In the genomic region with DNA sequence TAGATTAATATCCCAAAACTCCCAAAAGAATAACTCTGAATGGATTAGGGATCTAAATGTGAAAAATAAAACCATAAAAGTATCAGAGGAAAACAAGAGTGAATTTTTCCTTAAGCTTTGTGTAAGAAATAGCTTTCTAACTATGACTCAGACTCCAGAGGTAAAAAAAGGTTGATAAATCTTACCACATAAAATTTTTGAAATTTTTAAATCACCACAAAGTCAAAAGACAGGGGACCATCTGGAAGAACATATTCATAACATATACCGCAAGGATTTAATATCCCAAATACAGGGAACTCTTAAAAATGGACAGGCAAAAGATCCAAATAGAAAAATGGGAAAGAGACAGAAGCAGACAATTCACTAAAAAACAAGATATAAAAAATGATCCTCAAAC, we compare ENCODE assay signal across 13 cellular contexts.
DNase-seq lines count a peak whose midpoint lies in the region; TF ChIP-seq lines count a peak whose summit lies in the region.
"Had no signal": no experiment of that assay in that cellular context is flagged by ENCODE, and none has a peak within 500 bp of the region (broad histone marks: within the 10 kb centered on the region; RNA-seq: fewer than 3 reads in every experiment).

No MANE protein-coding gene starts in this region.

- TF ChIP-seq CTCF in fibroblast of lung (conservative IDR thresholded peaks at IDR 0.05 in 1 of 2, IDR thresholded peaks at IDR 0.05 in 1 of 2; ENCODE audit: low read depth in 1 of 2, low read length in 2 of 2) (no peak), left ventricle myocardium inferior (IDR thresholded peaks at IDR 0.05; ENCODE audit: borderline replicate concordance) (no peak), suprapubic skin (IDR thresholded peaks at IDR 0.05) (no peak), GM10266 (IDR thresholded peaks at IDR 0.05; ENCODE audit: control insufficient read depth, insufficient read depth, low read depth, missing control alignments) (no peak)

- peaks cover 7% of the 10 kb centered on the region; the same call in 1 of the 2 replicates for H3K36me3 ChIP-seq in SJSA1
- no peaks in the 10 kb centered on the region for H3K36me3 ChIP-seq in fibroblast of lung (ENCODE audit: control insufficient read depth, insufficient read depth, low read length)
- no peaks in the 10 kb centered on the region for H3K36me3 ChIP-seq in skeletal muscle satellite cell (ENCODE audit: insufficient read depth, low read length)
- H3K36me3 ChIP-seq in left ventricle myocardium inferior: no peaks in the 10 kb centered on the region
- H3K36me3 ChIP-seq in suprapubic skin: no peaks in the 10 kb centered on the region
- H3K36me3 ChIP-seq: cardiac muscle cell had no signal

- H3K4me2 ChIP-seq in fibroblast of lung (ENCODE audit: extremely low read depth, insufficient read depth, low read length) (peak overlapping the region; percentile 78), skeletal muscle satellite cell (ENCODE audit: low read length) (peak overlapping the region; percentile 67)

- H4K20me1 ChIP-seq in fibroblast of lung (ENCODE audit: control insufficient read depth, extremely low read depth, insufficient read depth, low read length): no peaks in the 10 kb centered on the region

- H3K27ac ChIP-seq in SJSA1 (peak overlapping the region; percentile 94), fibroblast of lung (ENCODE audit: insufficient read depth, low read length) (peak overlapping the region; percentile 91), left ventricle myocardium inferior (replicated peaks) (no peak overlapping the region), suprapubic skin (no peak overlapping the region)
- H3K27ac ChIP-seq: cardiac muscle cell had no signal

- TF ChIP-seq POLR2A in suprapubic skin (IDR thresholded peaks at IDR 0.05): no peak

- H3K4me1 ChIP-seq in SJSA1 (replicated peaks) (peaks cover 36% of the 10 kb centered on the region), fibroblast of lung (ENCODE audit: control insufficient read depth, extremely low read depth, insufficient read depth, low read length) (peaks cover 18% of the 10 kb centered on the region), skeletal muscle satellite cell (ENCODE audit: control insufficient read depth, insufficient read depth, low read length) (peaks cover 26% of the 10 kb centered on the region), left ventricle myocardium inferior (no peaks in the 10 kb centered on the region), suprapubic skin (no peaks in the 10 kb centered on the region)

- H3K4me3 ChIP-seq in SJSA1 (no peak overlapping the region), fibroblast of lung (replicated peaks in 1 of 4; ENCODE audit: control extremely low read depth in 1 of 4, insufficient read depth in 1 of 4, low read depth in 3 of 4, low read length in 4 of 4) (peak overlapping the region in 3 of 4 experiments; percentile 26 to 41 (median 27)), skeletal muscle satellite cell (ENCODE audit: low read length) (peak overlapping the region; percentile 35), left ventricle myocardium inferior (no peak overlapping the region), suprapubic skin (no peak overlapping the region)
- H3K4me3 ChIP-seq: cardiac muscle cell had no signal

- H3K27me3 ChIP-seq in SJSA1 (replicated peaks) (no peaks in the 10 kb centered on the region), fibroblast of lung (ENCODE audit: control insufficient read depth, insufficient read depth, low read length) (no peaks in the 10 kb centered on the region), skeletal muscle satellite cell (ENCODE audit: control insufficient read depth, insufficient read depth, low read length) (no peaks in the 10 kb centered on the region), left ventricle myocardium inferior (ENCODE audit: low read depth) (peaks cover 11% of the 10 kb centered on the region), suprapubic skin (no peaks in the 10 kb centered on the region)

- intact Hi-C loops in left ventricle myocardium inferior (cut with micrococcal nuclease): no loop called here

- 89% methylated on average over 1 of the region's 1 CpG for WGBS in suprapubic skin

- H3K9ac ChIP-seq in fibroblast of lung (ENCODE audit: insufficient read depth, low read length): no peak overlapping the region
- H3K9ac ChIP-seq in skeletal muscle satellite cell (ENCODE audit: low read depth, low read length): peak overlapping the region; percentile 61

- no peak for TF ChIP-seq EP300 in suprapubic skin (IDR thresholded peaks at IDR 0.05)

- H3K9me3 ChIP-seq in SJSA1 (replicated peaks): no peaks in the 10 kb centered on the region
- no peaks in the 10 kb centered on the region for H3K9me3 ChIP-seq in fibroblast of lung (ENCODE audit: control insufficient read depth, insufficient read depth, low read depth, low read length)
- no peaks in the 10 kb centered on the region for H3K9me3 ChIP-seq in skeletal muscle satellite cell (replicated peaks; ENCODE audit: low read length)
- no peaks in the 10 kb centered on the region for H3K9me3 ChIP-seq in left ventricle myocardium inferior (replicated peaks)
- no peaks in the 10 kb centered on the region for H3K9me3 ChIP-seq in suprapubic skin

- no peak overlapping the region for H2AFZ ChIP-seq in fibroblast of lung (ENCODE audit: low read length)

- DNase-seq in GM04503 (ENCODE audit: low read depth) (peak; percentile 38), SJSA1 (ENCODE audit: low read depth in 1 of 2, low spot score in 2 of 2) (peak in 1 of 2 experiments; percentile 64), fibroblast of lung (ENCODE audit: low read depth in 2 of 2) (peak; percentile 74 to 89), left ventricle myocardium inferior (no peak), suprapubic skin (ENCODE audit: low spot score in 2 of 2) (no peak), GM10266 (ENCODE audit: extremely low spot score) (no peak)
- DNase-seq: activated effector memory CD4-positive, alpha-beta T cell treated with anti-CD3 and anti-CD28 coated beads, Interleukin-2, amount 50 U/mL, for 16 hours; CD4-positive, alpha-beta T cell; effector memory CD8-positive, alpha-beta T cell; NCI-H1105; posterior cingulate gyrus had no signal

- H3K79me2 ChIP-seq in fibroblast of lung (ENCODE audit: control insufficient read depth, insufficient read depth, low read length): peaks cover 4% of the 10 kb centered on the region

Comparison
In these comparisons a context has a peak if more than half of its experiments do, and no peak if none do; other contexts are left out.
1. DNase-seq: peak in GM04503 (single experiment) and fibroblast of lung (2 of 2); none in left ventricle myocardium inferior (single experiment), suprapubic skin (0 of 2) and GM10266 (single experiment).
2. H3K27ac ChIP-seq: peak in SJSA1 (single experiment) and fibroblast of lung (single experiment); none in left ventricle myocardium inferior (single experiment) and suprapubic skin (single experiment).
3. H3K4me3 ChIP-seq: peak in fibroblast of lung (3 of 4) and skeletal muscle satellite cell (single experiment); none in SJSA1 (single experiment), left ventricle myocardium inferior (single experiment) and suprapubic skin (single experiment).